In the genomic region with DNA sequence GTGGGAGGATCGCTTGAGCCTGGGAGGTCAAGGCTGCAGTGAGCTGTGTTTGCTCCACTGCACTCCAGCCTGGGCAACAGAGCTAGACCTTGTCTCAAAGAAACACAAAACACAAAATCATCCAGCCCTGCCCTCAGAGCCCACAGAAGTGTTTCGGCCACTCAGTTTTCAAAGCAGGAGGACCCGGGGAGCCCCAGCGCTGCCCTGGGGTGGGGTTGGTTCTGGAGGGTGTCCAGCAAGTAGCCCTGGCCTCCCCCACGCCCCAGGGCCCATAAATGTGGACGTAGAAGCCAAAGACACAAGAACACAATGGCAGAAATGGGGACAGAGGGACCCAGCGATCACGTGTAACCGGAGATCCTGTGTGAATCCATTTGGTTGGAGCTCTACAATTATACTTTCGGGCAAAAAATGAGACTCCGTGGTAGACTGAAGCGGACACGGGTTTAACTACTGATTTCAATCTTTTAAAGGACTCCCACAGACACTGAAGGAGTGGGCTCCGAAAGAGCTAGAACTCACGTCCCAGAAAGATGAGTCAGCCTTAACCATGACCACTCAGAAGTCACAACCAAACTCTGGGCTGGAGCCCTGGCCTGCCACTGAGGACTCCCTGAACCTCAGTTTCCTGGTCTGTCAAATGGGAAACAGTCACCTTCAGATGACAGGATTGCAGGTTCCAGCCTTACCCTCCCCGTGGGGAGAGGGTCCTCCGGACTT, we compare ENCODE assay signal across 11 cellular contexts. TPM values are rescaled to one million over a fixed set of nuclear protein-coding genes. Genes with fewer than 3 reads are reported as not detected.
DNase-seq lines count a peak whose midpoint lies in the region; ATAC-seq and TF ChIP-seq lines count a peak whose summit lies in the region.
"Had no signal": no experiment of that assay in that cellular context is flagged by ENCODE, and none has a peak within 500 bp of the region (broad histone marks: within the 10 kb centered on the region; RNA-seq: fewer than 3 reads in every experiment).

No MANE protein-coding gene starts in this region.

- H3K14ac ChIP-seq in neuronal stem cell (ENCODE audit: low read length): no peak overlapping the region

- no peak overlapping the region for H2BK120ac ChIP-seq in neuronal stem cell (ENCODE audit: low read depth, low read length)

- H3K9ac ChIP-seq in neuronal stem cell (ENCODE audit: low read depth, low read length, poor library complexity): no peak overlapping the region

- no peaks in the 10 kb centered on the region for H3K79me1 ChIP-seq in neuronal stem cell (ENCODE audit: low read depth, low read length)

- H2BK5ac ChIP-seq in neuronal stem cell (ENCODE audit: low read length): peak overlapping the region; percentile 11

- no peak for TF ChIP-seq POLR2A in body of pancreas (IDR thresholded peaks at IDR 0.05)

- no peak overlapping the region for H2BK15ac ChIP-seq in neuronal stem cell (ENCODE audit: low read length)

- H3K4me3 ChIP-seq in MG63 (no peak overlapping the region), astrocyte of the cerebellum (ENCODE audit: low read depth, low read length) (no peak overlapping the region), neuronal stem cell (ENCODE audit: low read length in 2 of 2) (no peak overlapping the region), body of pancreas (no peak overlapping the region)

- DNase-seq in GDM1 (lab: John Stamatoyannopoulos, UW) (peak; percentile 18), MG63 (peak; percentile 20), astrocyte of the cerebellum (ENCODE audit: low read depth) (peak; percentile 40), neuronal stem cell (ENCODE audit: low spot score) (no peak), substantia nigra (lab: John Stamatoyannopoulos, UW) (no peak), body of pancreas (no peak)
- DNase-seq: H9, KBM-7, naive B cell had no signal

- no peak overlapping the region for H3K23ac ChIP-seq in neuronal stem cell (ENCODE audit: low read depth, low read length, poor library complexity)

- no peak overlapping the region for H2BK12ac ChIP-seq in neuronal stem cell (ENCODE audit: low read length)

- in situ Hi-C loops in astrocyte of the cerebellum (cut with HindIII; ENCODE audit: low sequenced_read_pairs): no loop called here

- H3K4me1 ChIP-seq in neuronal stem cell (ENCODE audit: control insufficient read depth in 2 of 2, insufficient read depth in 1 of 2, low read depth in 1 of 2, low read length in 2 of 2): no peaks in the 10 kb centered on the region
- H3K4me1 ChIP-seq in body of pancreas: no peaks in the 10 kb centered on the region

- peak overlapping the region; percentile 35 for H2AFZ ChIP-seq in neuronal stem cell (ENCODE audit: low read length)

- H3K9me3 ChIP-seq in MG63: peaks cover 2% of the 10 kb centered on the region; the same call in 1 of the 2 replicates
- H3K9me3 ChIP-seq in neuronal stem cell (replicated peaks in 1 of 2; ENCODE audit: control insufficient read depth in 2 of 2, insufficient read depth in 1 of 2, low read depth in 1 of 2, low read length in 2 of 2): no peaks in the 10 kb centered on the region
- no peaks in the 10 kb centered on the region for H3K9me3 ChIP-seq in body of pancreas

- no peak overlapping the region for H3K18ac ChIP-seq in neuronal stem cell (ENCODE audit: low read length)

- ATAC-seq in GM21515 (IDR thresholded peaks at IDR 0.05; ENCODE audit: unreplicated experiment) (no peak), body of pancreas (no peak), GM18873 (IDR thresholded peaks at IDR 0.05; ENCODE audit: low FRiP score, unreplicated experiment) (no peak)

- TF ChIP-seq CTCF in astrocyte of the cerebellum (IDR thresholded peaks at IDR 0.05; ENCODE audit: low read depth, low read length, missing control alignments) (no peak), body of pancreas (IDR thresholded peaks at IDR 0.05) (no peak)

- H2AK5ac ChIP-seq in neuronal stem cell (ENCODE audit: low read depth, low read length): no peak overlapping the region

- intact Hi-C loops in body of pancreas (cut with DNase I): no loop called here

- no peak overlapping the region for H4K91ac ChIP-seq in neuronal stem cell (ENCODE audit: low read depth, low read length, poor library complexity)

- no peak overlapping the region for H4K8ac ChIP-seq in neuronal stem cell (ENCODE audit: low read depth, low read length)

- H3K27me3 ChIP-seq in MG63 (no peaks in the 10 kb centered on the region), neuronal stem cell (ENCODE audit: control insufficient read depth in 3 of 3, insufficient read depth in 3 of 3, low read depth in 1 of 3, low read length in 3 of 3) (peaks cover 0 to 16% (median 0%) of the 10 kb centered on the region in 3 experiments), body of pancreas (no peaks in the 10 kb centered on the region)

- no CpG with 5 or more reads among the region's 17 CpGs for WGBS in neuronal stem cell (ENCODE audit: extremely low coverage in 2 of 2, insufficient read length in 2 of 2, insufficient replicate concordance in 1 of 2), 2 donors
- 48 to 57% methylated on average over 17 of the region's 17 CpGs for WGBS in body of pancreas, 2 donors

- H3K4me2 ChIP-seq in neuronal stem cell (ENCODE audit: insufficient read depth, low read length, poor library complexity, severe bottlenecking): no peak overlapping the region

- H3K27ac ChIP-seq in neuronal stem cell (replicated peaks; ENCODE audit: low read length) (no peak overlapping the region), substantia nigra (ENCODE audit: low read depth, low read length, poor library complexity, severe bottlenecking) (no peak overlapping the region), body of pancreas (no peak overlapping the region)

- H3K36me3 ChIP-seq in MG63: no peaks in the 10 kb centered on the region
- H3K36me3 ChIP-seq in neuronal stem cell (replicated peaks in 1 of 2; ENCODE audit: control insufficient read depth in 2 of 2, insufficient read depth in 2 of 2, low read length in 2 of 2): no peaks in the 10 kb centered on the region
- no peaks in the 10 kb centered on the region for H3K36me3 ChIP-seq in body of pancreas (replicated peaks in 1 of 2; ENCODE audit: insufficient read depth in 1 of 2, low read depth in 2 of 2)

- no peak overlapping the region for H3K4ac ChIP-seq in neuronal stem cell (ENCODE audit: low read length)

RNA-seq across cellular contexts. Expression of a gene that starts 9.0 kb away (rescaled TPM):
- 0.36 TPM in 1 of 2 replicates, not detected in the other for total RNA-seq in MG63 (2014; rRNA removed; shearing (Covaris generic); ENCODE audit: low replicate concordance)
- not detected for polyA plus RNA-seq in neuronal stem cell (2013, experiment 1 of 2)
- not detected for polyA plus RNA-seq in neuronal stem cell (2013, experiment 2 of 2)
- total RNA-seq in body of pancreas: 1 to 10 TPM; 2.3 to 7.9 TPM
- total RNA-seq: H9 had no signal

RNA-seq across cellular contexts. Expression of a gene that starts 29.2 kb away (rescaled TPM):
- total RNA-seq in MG63 (2014; rRNA removed; shearing (Covaris generic); ENCODE audit: low replicate concordance): not detected in 2 replicates
- polyA plus RNA-seq in neuronal stem cell (2013, experiment 1 of 2): 1.2 TPM
- 1.1 TPM for polyA plus RNA-seq in neuronal stem cell (2013, experiment 2 of 2)
- total RNA-seq in body of pancreas: 1 to 10 TPM; 4.3 to 4.9 TPM

Comparison
In these comparisons a context has a peak if more than half of its experiments do, and no peak if none do; other contexts are left out.
1. DNase-seq: peak in GDM1 (single experiment), MG63 (single experiment) and astrocyte of the cerebellum (single experiment); none in neuronal stem cell (single experiment), substantia nigra (0 of 49) and body of pancreas (0 of 4).